8 cellular contexts compared by ENCODE assay signal in the genomic region with DNA sequence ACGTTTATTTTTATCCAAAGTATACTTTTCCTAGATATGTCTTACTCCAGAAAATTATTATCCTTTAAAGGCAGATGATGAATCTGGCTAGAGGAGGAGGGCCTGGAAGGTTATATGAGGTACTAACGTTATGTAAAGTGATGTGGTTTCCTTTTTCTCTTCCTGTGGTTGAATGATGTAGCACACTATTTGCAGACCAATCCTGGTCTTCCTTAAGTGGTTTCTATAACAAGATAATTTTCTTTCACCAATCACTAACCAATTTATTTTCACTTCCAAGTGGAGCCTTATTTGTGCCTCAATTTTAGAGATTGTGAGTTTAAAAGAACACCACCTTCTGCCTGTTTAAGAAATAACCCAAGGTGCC.
DNase-seq lines count a peak whose midpoint lies in the region; ATAC-seq and TF ChIP-seq lines count a peak whose summit lies in the region.

No MANE protein-coding gene starts in this region.

- peaks cover 10% of the 10 kb centered on the region for H3K4me1 ChIP-seq in OCI-LY7 (ENCODE audit: insufficient read depth, low read length, poor library complexity, severe bottlenecking)
- H3K4me1 ChIP-seq in skeletal muscle tissue (ENCODE audit: control insufficient read depth in 3 of 3, insufficient read depth in 3 of 3, low read length in 3 of 3), result peaks cover 2 to 14% (median 5%) of the 10 kb centered on the region in 3 donors
- no peaks in the 10 kb centered on the region; the same call in 1 of the 2 replicates for H3K4me1 ChIP-seq in HAP-1

- no peaks in the 10 kb centered on the region for H3K9me3 Mint-ChIP-seq in activated CD4-positive, alpha-beta T cell treated with anti-CD3 and anti-CD28 coated beads, Interleukin-2, amount 10 ng/mL, durations not matched to agents 24 days and 14 days

- in situ Hi-C loops in HAP-1 (cut with MboI; ENCODE audit: low sequenced_read_pairs), result no loop called here

- H3K4me3 ChIP-seq in OCI-LY7 (ENCODE audit: low read depth, low read length, poor library complexity, severe bottlenecking), result no peak overlapping the region
- no peak overlapping the region for H3K4me3 ChIP-seq in skeletal muscle tissue (ENCODE audit: low read length in 3 of 3)
- H3K4me3 ChIP-seq in HAP-1, result no peak overlapping the region

- H3K9me3 ChIP-seq in OCI-LY7 (ENCODE audit: low read length), result no peaks in the 10 kb centered on the region
- H3K9me3 ChIP-seq in skeletal muscle tissue (ENCODE audit: control insufficient read depth in 3 of 3, low read length in 3 of 3), result no peaks in the 10 kb centered on the region
- H3K9me3 ChIP-seq in HAP-1, result no peaks in the 10 kb centered on the region

- peak overlapping the region; percentile 26 for H3K4me3 Mint-ChIP-seq in activated CD4-positive, alpha-beta T cell treated with anti-CD3 and anti-CD28 coated beads, Interleukin-2, amount 10 ng/mL, durations not matched to agents 24 days and 14 days

- intact Hi-C loops in activated CD4-positive, alpha-beta T cell treated with anti-CD3 and anti-CD28 coated beads, Interleukin-2, amount 10 ng/mL, durations not matched to agents 24 days and 14 days (cut with micrococcal nuclease), result loop anchor here (1.0 to 5.0 kb wide), 9 partner anchors 37 to 1237 kb away; partner anchors contain the start of genes CDKAL1 and E2F3
- intact Hi-C loops in OCI-LY7 (cut with micrococcal nuclease; ENCODE audit: unreplicated experiment), result no loop called here

- H3K27ac ChIP-seq in OCI-LY7 (ENCODE audit: low read depth, low read length, poor library complexity, severe bottlenecking) (no peak overlapping the region), skeletal muscle tissue (ENCODE audit: low read depth, low read length) (peak overlapping the region; percentile 73), RWPE1 (no peak overlapping the region)

- TF ChIP-seq CTCF in OCI-LY7 (conservative IDR thresholded peaks at IDR 0.05; ENCODE audit: low read length) (no peak), RWPE1 (conservative IDR thresholded peaks at IDR 0.05; ENCODE audit: low read depth) (no peak)

- H3K27ac Mint-ChIP-seq in activated CD4-positive, alpha-beta T cell treated with anti-CD3 and anti-CD28 coated beads, Interleukin-2, amount 10 ng/mL, durations not matched to agents 24 days and 14 days, result no peak overlapping the region

- peak overlapping the region; percentile 37 for H3K4me2 ChIP-seq in OCI-LY7 (ENCODE audit: low read length)

- H3K9me2 ChIP-seq in OCI-LY7 (ENCODE audit: insufficient read depth, low read length), result no peaks in the 10 kb centered on the region

- POLR2A ChIA-PET in OCI-LY7 (lab: Charles Lee), result no interaction called here
- POLR2A ChIA-PET in RWPE1 (lab: Yijun Ruan, JAX; ENCODE audit: low non-redundant PET), result no interaction called here

- no TSS peak for BruUV-seq in OCI-LY7 (replicated peaks; lab: Mats Ljungman, UMichigan)

- no peaks in the 10 kb centered on the region for H3K36me3 Mint-ChIP-seq in activated CD4-positive, alpha-beta T cell treated with anti-CD3 and anti-CD28 coated beads, Interleukin-2, amount 10 ng/mL, durations not matched to agents 24 days and 14 days (ENCODE audit: low read depth)

- no peak overlapping the region for H3K9ac ChIP-seq in skeletal muscle tissue (ENCODE audit: low read depth in 1 of 3, low read length in 3 of 3)

- H3K27me3 ChIP-seq in skeletal muscle tissue (ENCODE audit: control insufficient read depth in 3 of 3, insufficient read depth in 3 of 3, low read length in 3 of 3), result no peaks in the 10 kb centered on the region
- no peaks in the 10 kb centered on the region for H3K27me3 ChIP-seq in HAP-1 (ENCODE audit: low read depth)

- H2AFZ ChIP-seq in OCI-LY7 (ENCODE audit: low read length), result no peak overlapping the region

- DNase-seq in activated CD4-positive, alpha-beta T cell treated with anti-CD3 and anti-CD28 coated beads, Interleukin-2, amount 10 ng/mL, durations not matched to agents 24 days and 14 days, result no peak
- no peak for DNase-seq in activated CD4-positive, alpha-beta T cell treated with anti-CD3 and anti-CD28 coated beads, Interleukin-2, amount 50 U/mL, for 48 hours
- DNase-seq in OCI-LY7 (ENCODE audit: low spot score), result no peak
- DNase-seq in anterior cingulate cortex (lab: John Stamatoyannopoulos, UW), result no peak
- no peak for DNase-seq in HAP-1 (ENCODE audit: low spot score in 2 of 2)
- no peak for DNase-seq in RWPE1 (ENCODE audit: low spot score)

- H3K27me3 Mint-ChIP-seq in activated CD4-positive, alpha-beta T cell treated with anti-CD3 and anti-CD28 coated beads, Interleukin-2, amount 10 ng/mL, durations not matched to agents 24 days and 14 days, result peaks cover 25% of the 10 kb centered on the region

- H3K36me3 ChIP-seq in OCI-LY7 (ENCODE audit: insufficient read depth, low read length), result no peaks in the 10 kb centered on the region
- no peaks in the 10 kb centered on the region for H3K36me3 ChIP-seq in skeletal muscle tissue (ENCODE audit: control insufficient read depth in 3 of 3, insufficient read depth in 3 of 3, low read length in 3 of 3)
- H3K36me3 ChIP-seq in HAP-1 (replicated peaks), result no peaks in the 10 kb centered on the region

- CTCF ChIA-PET in OCI-LY7 (lab: Charles Lee; ENCODE audit: unreplicated experiment) (no interaction called here), RWPE1 (lab: Yijun Ruan, JAX) (no interaction called here)

- no peaks in the 10 kb centered on the region for H3K79me2 ChIP-seq in OCI-LY7 (ENCODE audit: insufficient read depth, low read depth, low read length)

- no peaks in the 10 kb centered on the region for H4K20me1 ChIP-seq in OCI-LY7 (ENCODE audit: insufficient read depth, low read length)

- H3K4me1 Mint-ChIP-seq in activated CD4-positive, alpha-beta T cell treated with anti-CD3 and anti-CD28 coated beads, Interleukin-2, amount 10 ng/mL, durations not matched to agents 24 days and 14 days, result peaks cover 15% of the 10 kb centered on the region

- peak; percentile 48 for ATAC-seq in HG03045 (IDR thresholded peaks at IDR 0.05; ENCODE audit: unreplicated experiment)
